18 cellular contexts compared by ENCODE assay signal in genomic region chr20:57964011-57964862, GRCh38.
DNase-seq lines count a peak whose midpoint lies in the region; ATAC-seq, FAIRE-seq and TF ChIP-seq lines count a peak whose summit lies in the region.
"Had no signal": no experiment of that assay in that cellular context is flagged by ENCODE, and none has a peak within 500 bp of the region (broad histone marks: within the 10 kb centered on the region; RNA-seq: fewer than 3 reads in every experiment).

No MANE protein-coding gene starts in this region.

- peaks cover 2 to 38% of the 10 kb centered on the region in 2 donors for H3K4me1 ChIP-seq in ascending aorta

- peak overlapping the region in 1 of 2 donors; percentile 23 for H3K4me3 ChIP-seq in ascending aorta

- FAIRE-seq in GM19239 (lab: Jason Lieb, UNC): no peak
- FAIRE-seq: bronchial epithelial cell, endometrium had no signal

- DNase-seq in AG20443 (ENCODE audit: low spot score) (peak; percentile 73), ascending aorta (ENCODE audit: low spot score in 2 of 2) (peak in 1 of 2 donors; percentile 71), Right ventricle myocardium superior (no peak), putamen (ENCODE audit: low spot score) (peak; percentile 65), GM19239 (ENCODE audit: insufficient read length, low spot score) (no peak)
- DNase-seq: activated gamma-delta T cell treated with Interleukin-2 at 50 U/mL for 16 hours; H7; kidney glomerular epithelial cell; naive thymus-derived CD4-positive, alpha-beta T cell; NCI-H146; NCI-H510A treated with DMSO at 0.1 percent for 48 hours; retina; stimulated activated CD4-positive, alpha-beta T cell treated with anti-CD3 and anti-CD28 coated beads, Interleukin-4, amount 100 ng/mL, for 1 hour had no signal

- H3K27me3 ChIP-seq in ascending aorta: no peaks in the 10 kb centered on the region

- no peaks in the 10 kb centered on the region for H3K9me3 ChIP-seq in ascending aorta

- peak; percentile 66 for ATAC-seq in Right ventricle myocardium superior (ENCODE audit: poor library complexity)
- no peak for ATAC-seq in GM18502 (IDR thresholded peaks at IDR 0.05; ENCODE audit: poor library complexity, unreplicated experiment)
- no peak for ATAC-seq in HG03565 (IDR thresholded peaks at IDR 0.05; ENCODE audit: unreplicated experiment)
- ATAC-seq in esophagus mucosa: no peak
- ATAC-seq: naive thymus-derived CD4-positive, alpha-beta T cell had no signal

- peak overlapping the region; percentile 86 to 87 for H3K27ac ChIP-seq in ascending aorta

- no peaks in the 10 kb centered on the region for H3K36me3 ChIP-seq in ascending aorta

- no peak for TF ChIP-seq CTCF in ascending aorta (IDR thresholded peaks at IDR 0.05)

- intact Hi-C loops in ascending aorta (cut with DNase I): loop anchor here (5.0 to 10.0 kb wide), 2 partner anchors 213 to 299 kb away; no protein-coding TSS in a partner anchor
- intact Hi-C loops in Right ventricle myocardium superior (cut with DNase I): no loop called here

Comparison
In these comparisons a context has a peak if more than half of its experiments do, and no peak if none do; other contexts are left out.
1. DNase-seq: peak in AG20443 (single experiment) and putamen (single experiment); none in Right ventricle myocardium superior (single experiment) and GM19239 (single experiment).